In genomic region chr5:143509758-143510221, GRCh38 we compare ENCODE assay signal across 12 cellular contexts.
DNase-seq lines count a peak whose midpoint lies in the region; ATAC-seq and TF ChIP-seq lines count a peak whose summit lies in the region.
"Had no signal": no experiment of that assay in that cellular context is flagged by ENCODE, and none has a peak within 500 bp of the region (broad histone marks: within the 10 kb centered on the region; RNA-seq: fewer than 3 reads in every experiment).

No MANE protein-coding gene starts in this region.

- CTCF ChIA-PET in GM10248 (lab: Yijun Ruan, JAX) (interaction anchor here (1.0 to 1.6 kb wide), 4 partner anchors 18 to 105 kb away, joined by 3 read pairs; no protein-coding TSS in a partner anchor), SK-N-SH (lab: Yijun Ruan, JAX) (no interaction called here)

- H3K36me3 ChIP-seq in SK-N-SH (replicated peaks in 1 of 2; ENCODE audit: control insufficient read depth in 1 of 2, insufficient read depth in 2 of 2, low read length in 1 of 2), result no peaks in the 10 kb centered on the region

- no peaks in the 10 kb centered on the region for H3K9me2 ChIP-seq in SK-N-SH

- TF ChIP-seq EP300 in SK-N-SH (IDR thresholded peaks at IDR 0.05; ENCODE audit: borderline replicate concordance in 1 of 2, low read depth in 1 of 2, low read length in 1 of 2), result no peak

- H3K4me1 ChIP-seq in SK-N-SH (ENCODE audit: control insufficient read depth in 1 of 2, insufficient read depth in 2 of 2, low read depth in 1 of 2, low read length in 1 of 2), result peaks cover 5 to 7% of the 10 kb centered on the region in 2 experiments; a peak in 2 of 4 replicates

- no peak overlapping the region for H3K4me3 ChIP-seq in SK-N-SH (ENCODE audit: low read depth in 2 of 2, low read length in 1 of 2)

- no peaks in the 10 kb centered on the region for H4K20me1 ChIP-seq in SK-N-SH (ENCODE audit: insufficient read depth)

- in situ Hi-C loops in G401 (cut with HindIII; ENCODE audit: low sequenced_read_pairs), result no loop called here

- H3K27me3 ChIP-seq in SK-N-SH (ENCODE audit: insufficient read depth), result no peaks in the 10 kb centered on the region

- H3K79me2 ChIP-seq in SK-N-SH (ENCODE audit: insufficient read depth), result no peaks in the 10 kb centered on the region

- H2AFZ ChIP-seq in SK-N-SH (ENCODE audit: low read depth), result no peak overlapping the region

- H3K9ac ChIP-seq in SK-N-SH, result no peak overlapping the region

- DNase-seq in GM10248 (ENCODE audit: extremely low spot score) (peak; percentile 26), G401 (ENCODE audit: low spot score) (no peak), SK-N-SH (no peak), glomerular visceral epithelial cell (ENCODE audit: extremely low spot score) (no peak), LoVo (ENCODE audit: low spot score) (no peak)
- DNase-seq: effector memory CD4-positive, alpha-beta T cell; hippocampal formation; NCI-H526; trophoblast cell had no signal

- H3K9me3 ChIP-seq in SK-N-SH, result no peaks in the 10 kb centered on the region

- no peak for TF ChIP-seq CTCF in GM10248 (IDR thresholded peaks at IDR 0.05; ENCODE audit: control extremely low read depth, extremely low read depth, low read depth, missing control alignments)
- no peak for TF ChIP-seq CTCF in SK-N-SH (IDR thresholded peaks at IDR 0.05)

- ATAC-seq in GM19025 (IDR thresholded peaks at IDR 0.05; ENCODE audit: low read depth, unreplicated experiment) (peak; percentile 90), GM21786 (IDR thresholded peaks at IDR 0.05; ENCODE audit: unreplicated experiment) (peak; percentile 89), HG03196 (IDR thresholded peaks at IDR 0.05; ENCODE audit: unreplicated experiment) (peak; percentile 49)

- no peak for TF ChIP-seq RAD21 in SK-N-SH (IDR thresholded peaks at IDR 0.05; ENCODE audit: low read length)

- POLR2A ChIA-PET in GM10248 (lab: Yijun Ruan, JAX) (no interaction called here), SK-N-SH (lab: Yijun Ruan, JAX) (no interaction called here)

- no peak overlapping the region for H3K4me2 ChIP-seq in SK-N-SH

- H3K27ac ChIP-seq in SK-N-SH (ENCODE audit: low read depth in 2 of 2, low read length in 1 of 2), result no peak overlapping the region

- H3F3A ChIP-seq in SK-N-SH (replicated peaks; ENCODE audit: insufficient read depth), result peaks cover 27% of the 10 kb centered on the region

- 94% methylated on average over 3 of the region's 3 CpGs for WGBS in SK-N-SH (ENCODE audit: low lambda C conversion rate)

TF ChIP-seq in SK-N-SH, 30 proteins besides CTCF, POLR2A, EP300 and RAD21:
- TF ChIP-seq TAF1 (IDR thresholded peaks at IDR 0.05; ENCODE audit: borderline replicate concordance, low read depth, low read length), result no peak
- TF ChIP-seq MAX (IDR thresholded peaks at IDR 0.05; ENCODE audit: low read depth), result no peak
- no peak for TF ChIP-seq PBX3 (IDR thresholded peaks at IDR 0.05)
- TF ChIP-seq JUND (IDR thresholded peaks at IDR 0.05), result no peak
- no peak for TF ChIP-seq REST (IDR thresholded peaks at IDR 0.05; ENCODE audit: low read depth, low read length)
- no peak for TF ChIP-seq GABPA (IDR thresholded peaks at IDR 0.05; ENCODE audit: low read depth)
- no peak for TF ChIP-seq MXI1 (IDR thresholded peaks at IDR 0.05; ENCODE audit: low read depth, low read length)
- no peak for TF ChIP-seq CHD2 (IDR thresholded peaks at IDR 0.05; ENCODE audit: low read length, partially characterized antibody)
- no peak for TF ChIP-seq IRF3 (IDR thresholded peaks at IDR 0.05; ENCODE audit: low read depth, low read length)
- TF ChIP-seq USF1 (IDR thresholded peaks at IDR 0.05; ENCODE audit: borderline replicate concordance, low read depth), result no peak
- TF ChIP-seq SMC3 (IDR thresholded peaks at IDR 0.05; ENCODE audit: low read depth, low read length), result no peak
- no peak for TF ChIP-seq POLR2AphosphoS5 (IDR thresholded peaks at IDR 0.05; ENCODE audit: low read depth, low read length)
- no peak for TF ChIP-seq TCF12 (IDR thresholded peaks at IDR 0.05)
- no peak for TF ChIP-seq MEF2A (IDR thresholded peaks at IDR 0.05; ENCODE audit: borderline replicate concordance, low read depth)
- TF ChIP-seq RCOR1 (IDR thresholded peaks at IDR 0.05; ENCODE audit: low read length), result no peak
- no peak for TF ChIP-seq RXRA (IDR thresholded peaks at IDR 0.05; ENCODE audit: borderline replicate concordance, low read depth)
- no peak for TF ChIP-seq FOXM1 (IDR thresholded peaks at IDR 0.05; ENCODE audit: low read depth)
- no peak for TF ChIP-seq YY1 (IDR thresholded peaks at IDR 0.05; ENCODE audit: low read depth)
- no peak for TF ChIP-seq USF2 (IDR thresholded peaks at IDR 0.05; ENCODE audit: borderline replicate concordance, low read depth, low read length)
- TF ChIP-seq SIN3A (IDR thresholded peaks at IDR 0.05; ENCODE audit: borderline replicate concordance, low read depth, low read length), result no peak
